In genomic region chr9:111036946-111037743, GRCh38 we compare ENCODE assay signal across 8 cellular contexts. TPM values are rescaled to one million over a fixed set of nuclear protein-coding genes. Genes with fewer than 3 reads are reported as not detected.
DNase-seq lines count a peak whose midpoint lies in the region; ATAC-seq and TF ChIP-seq lines count a peak whose summit lies in the region.

No MANE protein-coding gene starts in this region.

- no peaks in the 10 kb centered on the region for H3K27me3 ChIP-seq in SK-N-SH (ENCODE audit: insufficient read depth)

- H3K27ac ChIP-seq in SK-N-SH (ENCODE audit: low read depth in 2 of 2, low read length in 1 of 2): no peak overlapping the region

- H4K20me1 ChIP-seq in SK-N-SH (ENCODE audit: insufficient read depth): no peaks in the 10 kb centered on the region

- TF ChIP-seq CTCF in GM20000 (IDR thresholded peaks at IDR 0.05; ENCODE audit: extremely low read depth, missing control alignments) (no peak), SK-N-SH (IDR thresholded peaks at IDR 0.05) (no peak), progenitor cell of endocrine pancreas (IDR thresholded peaks at IDR 0.05; ENCODE audit: unreplicated experiment) (no peak)

- peaks cover 23% of the 10 kb centered on the region for H3K4me1 Mint-ChIP-seq in progenitor cell of endocrine pancreas (ENCODE audit: low read depth)

- no peak for TF ChIP-seq EP300 in SK-N-SH (IDR thresholded peaks at IDR 0.05; ENCODE audit: borderline replicate concordance in 1 of 2, low read depth in 1 of 2, low read length in 1 of 2)

- no peak for TF ChIP-seq RAD21 in SK-N-SH (IDR thresholded peaks at IDR 0.05; ENCODE audit: low read length)

- no peaks in the 10 kb centered on the region for H3K36me3 ChIP-seq in SK-N-SH (replicated peaks in 1 of 2; ENCODE audit: control insufficient read depth in 1 of 2, insufficient read depth in 2 of 2, low read length in 1 of 2)

- ATAC-seq in Right ventricle myocardium superior (ENCODE audit: poor library complexity) (peak; percentile 8), HG03039 (IDR thresholded peaks at IDR 0.05; ENCODE audit: unreplicated experiment) (no peak), HG02981 (IDR thresholded peaks at IDR 0.05; ENCODE audit: unreplicated experiment) (no peak)

- no peaks in the 10 kb centered on the region for H3K9me3 Mint-ChIP-seq in progenitor cell of endocrine pancreas (ENCODE audit: low read depth)

- H3K79me2 ChIP-seq in SK-N-SH (ENCODE audit: insufficient read depth): no peaks in the 10 kb centered on the region; the same call in 1 of the 2 replicates

- H3K9me2 ChIP-seq in SK-N-SH: no peaks in the 10 kb centered on the region

- H3K4me3 Mint-ChIP-seq in progenitor cell of endocrine pancreas (ENCODE audit: low read depth): peak overlapping the region; percentile 75

- H3K36me3 Mint-ChIP-seq in progenitor cell of endocrine pancreas (ENCODE audit: insufficient read depth): no peaks in the 10 kb centered on the region

- H3K4me3 ChIP-seq in SK-N-SH (ENCODE audit: low read depth in 2 of 2, low read length in 1 of 2): peak overlapping the region; percentile 68 to 72

- H2AFZ ChIP-seq in SK-N-SH (ENCODE audit: low read depth): peak overlapping the region; percentile 85

- CTCF ChIA-PET in SK-N-SH (lab: Yijun Ruan, JAX): interaction anchor here (0.6 to 4.4 kb wide), 24 partner anchors 10 to 461 kb away, joined by 3 to 22 read pairs (median 4); no protein-coding TSS in a partner anchor

- H3K9ac ChIP-seq in SK-N-SH: peak overlapping the region; percentile 52

- H3K27ac Mint-ChIP-seq in progenitor cell of endocrine pancreas: peak overlapping the region; percentile 89

- no peaks in the 10 kb centered on the region for H3K9me3 ChIP-seq in SK-N-SH

- POLR2A ChIA-PET in SK-N-SH (lab: Yijun Ruan, JAX): no interaction called here

- peaks cover 11 to 13% of the 10 kb centered on the region in 2 experiments; a peak in 3 of 4 replicates for H3K4me1 ChIP-seq in SK-N-SH (ENCODE audit: control insufficient read depth in 1 of 2, insufficient read depth in 2 of 2, low read depth in 1 of 2, low read length in 1 of 2)

- peak; percentile 12 for DNase-seq in GM20000 (ENCODE audit: low spot score)
- DNase-seq in SK-N-SH: peak; percentile 17
- DNase-seq in Right ventricle myocardium superior: no peak
- DNase-seq in progenitor cell of endocrine pancreas (ENCODE audit: low spot score, unreplicated experiment): no peak
- DNase-seq in NCI-H2171 treated with DMSO at 0.1 percent for 48 hours (lab: John Stamatoyannopoulos, UW): no peak
- DNase-seq in NCI-H446 (lab: John Stamatoyannopoulos, UW): no peak

- no peaks in the 10 kb centered on the region for H3F3A ChIP-seq in SK-N-SH (replicated peaks; ENCODE audit: insufficient read depth)

- WGBS in SK-N-SH (ENCODE audit: low lambda C conversion rate): 12% methylated on average over 14 of the region's 23 CpGs

- H3K27me3 Mint-ChIP-seq in progenitor cell of endocrine pancreas: peaks cover 8% of the 10 kb centered on the region

- intact Hi-C loops in Right ventricle myocardium superior (cut with DNase I): no loop called here

- peak overlapping the region; percentile 90 for H3K4me2 ChIP-seq in SK-N-SH

TF ChIP-seq in SK-N-SH, 30 proteins besides CTCF, POLR2A, EP300 and RAD21:
- TF ChIP-seq FOSL2 (IDR thresholded peaks at IDR 0.05; ENCODE audit: borderline replicate concordance, low read depth) (no peak), SIN3A (IDR thresholded peaks at IDR 0.05; ENCODE audit: borderline replicate concordance, low read depth, low read length) (0 out of 2 replicates have a peak, but pooled peaks have one; percentile 12), MXI1 (IDR thresholded peaks at IDR 0.05; ENCODE audit: low read depth, low read length) (0 out of 2 replicates have a peak, but pooled peaks have one; percentile 2)

RNA-seq across cellular contexts. Expression of gene LPAR1, which starts 1.1 kb away (rescaled TPM):
- polyA plus RNA-seq in SK-N-SH (2012; rRNA removed): 9.4 and 12.3 TPM in 2 replicates
- polyA plus RNA-seq in SK-N-SH (2012; cell fraction: cytosol; rRNA removed): 8.3 and 9.4 TPM in 2 replicates
- polyA plus RNA-seq in SK-N-SH (2012; cell fraction: nucleus; rRNA removed): 4.7 and 7.3 TPM in 2 replicates
- total RNA-seq in Right ventricle myocardium superior (12.7 TPM), progenitor cell of endocrine pancreas (16.2 and 17.4 TPM in 2 replicates)

Comparison
In these comparisons a context has a peak if more than half of its experiments do, and no peak if none do; other contexts are left out.
1. DNase-seq: peak in GM20000 (single experiment) and SK-N-SH (single experiment); none in Right ventricle myocardium superior (single experiment), progenitor cell of endocrine pancreas (single experiment), NCI-H2171 treated with DMSO at 0.1 percent for 48 hours (single experiment) and NCI-H446 (0 of 2).